Comparison of ENCODE assay signal across 7 cellular contexts in genomic region chr12:6605425-6606330, GRCh38. TPM values are rescaled to one million over a fixed set of nuclear protein-coding genes. Genes with fewer than 3 reads are reported as not detected.
DNase-seq lines count a peak whose midpoint lies in the region; TF ChIP-seq lines count a peak whose summit lies in the region.

No MANE protein-coding gene starts in this region.

- peaks cover 47% of the 10 kb centered on the region for H3K4me1 Mint-ChIP-seq in brain

- H3K27ac Mint-ChIP-seq in brain, result peak overlapping the region; percentile 91 to 98 (median 95)

- H3K4me3 Mint-ChIP-seq in brain, result peak overlapping the region in 1 of 5 experiments; percentile 97

- peaks cover 52% of the 10 kb centered on the region for H3K36me3 Mint-ChIP-seq in brain

- DNase-seq in GM19238 (ENCODE audit: insufficient read length, low spot score) (peak; percentile 27), RPMI8226 (peak; percentile 56), inferior parietal cortex (ENCODE audit: extremely low spot score) (peak; percentile 17), NCI-H1105 treated with DMSO at 0.1 percent for 48 hours (lab: John Stamatoyannopoulos, UW) (no peak), HCEC 1CT (no peak)
- peak; percentile 53 for DNase-seq in stimulated activated CD8-positive, alpha-beta memory T cell treated with anti-CD3 and anti-CD28 coated beads, Interleukin-4, amount 100 ng/mL, for 48 hours

- H3K9me3 Mint-ChIP-seq in brain, result peaks cover 0 to 2% (median 0%) of the 10 kb centered on the region in 5 experiments

- no peak for TF ChIP-seq CTCF in brain (conservative IDR thresholded peaks at IDR 0.05)

- H3K27me3 Mint-ChIP-seq in brain, result peaks cover 7% of the 10 kb centered on the region

RNA-seq across cellular contexts. Expression of gene CHD4, which starts 1.5 kb away (rescaled TPM):
- polyA plus RNA-seq in brain (ENCODE audit: insufficient read depth, low read depth, low replicate concordance), result 203 TPM

RNA-seq across cellular contexts. Expression of gene LPAR5, which starts 30.1 kb away (rescaled TPM):
- 2.0 TPM for polyA plus RNA-seq in brain (ENCODE audit: insufficient read depth, low read depth, low replicate concordance)

RNA-seq across cellular contexts. Expression of gene NOP2, which starts 37.6 kb away (rescaled TPM):
- 12.3 TPM for polyA plus RNA-seq in brain (ENCODE audit: insufficient read depth, low read depth, low replicate concordance)

RNA-seq across cellular contexts. Expression of gene ACRBP, which starts 41.6 kb away (rescaled TPM):
- 1.4 TPM for polyA plus RNA-seq in brain (ENCODE audit: insufficient read depth, low read depth, low replicate concordance)

RNA-seq across cellular contexts. Expression of gene IFFO1, which starts 49.8 kb away (rescaled TPM):
- 7.3 TPM for polyA plus RNA-seq in brain (ENCODE audit: insufficient read depth, low read depth, low replicate concordance)

Comparison
In these comparisons a context has a peak if more than half of its experiments do, and no peak if none do; other contexts are left out.
1. DNase-seq: peak in GM19238 (single experiment), RPMI8226 (single experiment), inferior parietal cortex (single experiment) and stimulated activated CD8-positive, alpha-beta memory T cell treated with anti-CD3 and anti-CD28 coated beads, Interleukin-4, amount 100 ng/mL, for 48 hours (single experiment); none in NCI-H1105 treated with DMSO at 0.1 percent for 48 hours (single experiment) and HCEC 1CT (single experiment).